ENCODE assay signal across 9 cellular contexts in genomic region chr6:56370591-56371198, GRCh38.
DNase-seq lines count a peak whose midpoint lies in the region; ATAC-seq and TF ChIP-seq lines count a peak whose summit lies in the region.
"Had no signal": no experiment of that assay in that cellular context is flagged by ENCODE, and none has a peak within 500 bp of the region (broad histone marks: within the 10 kb centered on the region; RNA-seq: fewer than 3 reads in every experiment).

No MANE protein-coding gene starts in this region.

- TF ChIP-seq CTCF in AG04450 (IDR thresholded peaks at IDR 0.05; ENCODE audit: low read depth, low read length) = no peak

- ATAC-seq in GM19351 (IDR thresholded peaks at IDR 0.05; ENCODE audit: unreplicated experiment) (peak; percentile 83), HG03520 (IDR thresholded peaks at IDR 0.05; ENCODE audit: unreplicated experiment) (peak; percentile 65), HG02588 (IDR thresholded peaks at IDR 0.05; ENCODE audit: unreplicated experiment) (no peak)

- DNase-seq in AG04450 (ENCODE audit: low read depth, low spot score) = peak; percentile 59
- DNase-seq in NOMO-1 (lab: John Stamatoyannopoulos, UW; ENCODE audit: unreplicated experiment in 2 of 2) = peak; percentile 79 to 97
- DNase-seq in dermis microvascular lymphatic vessel endothelial cell (ENCODE audit: low read depth in 2 of 2) = peak; percentile 99
- DNase-seq in stimulated activated CD4-positive, alpha-beta T cell treated with anti-CD3 and anti-CD28 coated beads, Interleukin-2, amount 100 ng/mL, for 24 hours = no peak
- DNase-seq: activated naive CD8-positive, alpha-beta T cell treated with anti-CD3 and anti-CD28 coated beads, Interleukin-2, amount 10 ng/mL, durations not matched to agents 7 days and 5 days had no signal

- H3K4me3 ChIP-seq in AG04450 (ENCODE audit: low read depth, low read length) (no peak overlapping the region), muscle layer of duodenum (ENCODE audit: low read depth in 1 of 2, low read length in 2 of 2) (peak overlapping the region in 1 of 2 donors; percentile 41)

- H3K27me3 ChIP-seq in AG04450 (ENCODE audit: control insufficient read depth, insufficient read depth, low read length) = no peaks in the 10 kb centered on the region
- no peaks in the 10 kb centered on the region for H3K27me3 ChIP-seq in muscle layer of duodenum (ENCODE audit: low read depth, low read length)

- POLR2A ChIA-PET in AG04450 (lab: Yijun Ruan, JAX) = interaction anchor here (0.7 to 1.5 kb wide), 2 partner anchors 172 to 499 kb away, joined by 3 to 4 read pairs; no protein-coding TSS in a partner anchor

- H3K9me3 ChIP-seq in AG04450 (ENCODE audit: control insufficient read depth, insufficient read depth, low read length) = no peaks in the 10 kb centered on the region
- no peaks in the 10 kb centered on the region for H3K9me3 ChIP-seq in muscle layer of duodenum (ENCODE audit: control insufficient read depth in 1 of 2, low read length in 2 of 2)

- H3K27ac ChIP-seq in AG04450 (ENCODE audit: low read depth, low read length) (peak overlapping the region; percentile 63), muscle layer of duodenum (ENCODE audit: low read length) (peak overlapping the region; percentile 90)

- H3K36me3 ChIP-seq in muscle layer of duodenum (ENCODE audit: control insufficient read depth in 1 of 2, insufficient read depth in 2 of 2, low read length in 2 of 2) = no peaks in the 10 kb centered on the region

- CTCF ChIA-PET in AG04450 (lab: Charles Lee) = interaction anchor here (0.7 to 2.8 kb wide), 13 partner anchors 9 to 480 kb away, joined by 3 to 14 read pairs (median 4); no protein-coding TSS in a partner anchor

- peaks cover 25% of the 10 kb centered on the region in 2 donors for H3K4me1 ChIP-seq in muscle layer of duodenum (ENCODE audit: control insufficient read depth in 1 of 2, insufficient read depth in 2 of 2, low read length in 2 of 2)

Comparison
In these comparisons a context has a peak if more than half of its experiments do, and no peak if none do; other contexts are left out.
1. DNase-seq: peak in AG04450 (single experiment), NOMO-1 (2 of 2) and dermis microvascular lymphatic vessel endothelial cell (2 of 2); none in stimulated activated CD4-positive, alpha-beta T cell treated with anti-CD3 and anti-CD28 coated beads, Interleukin-2, amount 100 ng/mL, for 24 hours (0 of 2).